In genomic region chr19:38713865-38714264, GRCh38 we compare ENCODE assay signal across 15 cellular contexts. TPM values are rescaled to one million over a fixed set of nuclear protein-coding genes. Genes with fewer than 3 reads are reported as not detected.
A peak's percentile ranks its signal among the peaks of the same experiment; 100 is the strongest.
DNase-seq lines count a peak whose midpoint lies in the region; ATAC-seq and TF ChIP-seq lines count a peak whose summit lies in the region.
"Had no signal": no experiment of that assay in that cellular context is flagged by ENCODE, and none has a peak within 500 bp of the region (broad histone marks: within the 10 kb centered on the region; RNA-seq: fewer than 3 reads in every experiment).

No MANE protein-coding gene starts in this region.

- H3K4me1 Mint-ChIP-seq in WTC11, result peaks cover 3% of the 10 kb centered on the region
- H3K4me1 Mint-ChIP-seq in effector memory CD8-positive, alpha-beta T cell (ENCODE audit: low read depth in 2 of 2), result peaks cover 0 to 7% of the 10 kb centered on the region in 2 donors
- no peaks in the 10 kb centered on the region for H3K4me1 Mint-ChIP-seq in neural progenitor cell

- CTCF ChIA-PET in WTC11 (lab: Charles Lee), result no interaction called here

- TF ChIP-seq EP300 in tibial nerve (IDR thresholded peaks at IDR 0.05), result no peak

- H2AFZ ChIP-seq in neural progenitor cell (replicated peaks), result no peak overlapping the region

- POLR2A ChIA-PET in WTC11 (lab: Charles Lee), result interaction anchor here (0.6 kb wide), 1 partner anchor 610 kb away, joined by 3 read pairs; no protein-coding TSS in a partner anchor

- no peak overlapping the region for H3K27ac ChIP-seq in neural progenitor cell
- H3K27ac ChIP-seq in tibial nerve, result peak overlapping the region; percentile 7 to 81 (median 70)

- peak overlapping the region; percentile 29 for H3K27ac Mint-ChIP-seq in WTC11
- H3K27ac Mint-ChIP-seq in effector memory CD8-positive, alpha-beta T cell, result peak overlapping the region; percentile 35 to 76
- peak overlapping the region; percentile 68 for H3K27ac Mint-ChIP-seq in neural progenitor cell
- H3K27ac Mint-ChIP-seq: CD4-positive, alpha-beta T cell had no signal

- no peaks in the 10 kb centered on the region for H3K27me3 Mint-ChIP-seq in WTC11 (ENCODE audit: low read depth)
- H3K27me3 Mint-ChIP-seq in effector memory CD8-positive, alpha-beta T cell, result no peaks in the 10 kb centered on the region
- peaks cover 3% of the 10 kb centered on the region for H3K27me3 Mint-ChIP-seq in neural progenitor cell (ENCODE audit: insufficient read depth, low read depth)
- H3K27me3 Mint-ChIP-seq: CD4-positive, alpha-beta T cell had no signal

- H3K79me2 ChIP-seq in neural progenitor cell (ENCODE audit: low read depth), result no peaks in the 10 kb centered on the region

- 84 to 85% methylated on average over 14 of the region's 14 CpGs for WGBS in tibial nerve, 2 donors

- no peaks in the 10 kb centered on the region for H3K4me1 ChIP-seq in neural progenitor cell
- peaks cover 7 to 70% (median 46%) of the 10 kb centered on the region in 4 donors for H3K4me1 ChIP-seq in tibial nerve

- H3K4me3 ChIP-seq in neural progenitor cell (no peak overlapping the region), tibial nerve (no peak overlapping the region)

- no peak overlapping the region for H3K9ac ChIP-seq in neural progenitor cell

- ATAC-seq in WTC11, result no peak
- no peak for ATAC-seq in effector memory CD8-positive, alpha-beta T cell (replicated peaks)
- no peak for ATAC-seq in HG03039 (IDR thresholded peaks at IDR 0.05; ENCODE audit: unreplicated experiment)
- ATAC-seq: activated CD4-positive, CD25-positive, alpha-beta regulatory T cell treated with anti-CD3 and anti-CD28 coated beads, Interleukin-2, amount 50 U/mL, for 24 hours had no signal

- TF ChIP-seq POLR2A in tibial nerve (IDR thresholded peaks at IDR 0.05), result no peak

- no peaks in the 10 kb centered on the region for H3K27me3 ChIP-seq in neural progenitor cell
- no peaks in the 10 kb centered on the region for H3K27me3 ChIP-seq in tibial nerve

- no peak overlapping the region for H3K4me3 Mint-ChIP-seq in WTC11
- H3K4me3 Mint-ChIP-seq in effector memory CD8-positive, alpha-beta T cell, result no peak overlapping the region
- H3K4me3 Mint-ChIP-seq in neural progenitor cell, result no peak overlapping the region
- H3K4me3 Mint-ChIP-seq: CD4-positive, alpha-beta T cell had no signal

- H3K36me3 Mint-ChIP-seq in WTC11, result peaks cover 53% of the 10 kb centered on the region
- H3K36me3 Mint-ChIP-seq in effector memory CD8-positive, alpha-beta T cell (ENCODE audit: insufficient read depth), result peaks cover 70% of the 10 kb centered on the region
- H3K36me3 Mint-ChIP-seq in neural progenitor cell, result peaks cover 7% of the 10 kb centered on the region

- peaks cover 6% of the 10 kb centered on the region for H4K20me1 ChIP-seq in neural progenitor cell (ENCODE audit: low read depth)

- H3K9me3 ChIP-seq in neural progenitor cell (ENCODE audit: low read depth) (no peaks in the 10 kb centered on the region), tibial nerve (no peaks in the 10 kb centered on the region)

- DNase-seq in WTC11 (ENCODE audit: low spot score), result no peak
- no peak for DNase-seq in effector memory CD8-positive, alpha-beta T cell
- no peak for DNase-seq in neural progenitor cell (ENCODE audit: low spot score)
- no peak for DNase-seq in tibial nerve (ENCODE audit: low spot score in 2 of 2)
- no peak for DNase-seq in NCI-H1417 treated with DMSO at 0.1 percent for 48 hours (lab: John Stamatoyannopoulos, UW)
- DNase-seq in middle frontal gyrus (ENCODE audit: extremely low spot score, low spot score), result no peak
- DNase-seq: CD4-positive, alpha-beta T cell; NCI-H1048; NCI-H2227 treated with DMSO at 0.1 percent for 48 hours; stimulated activated CD4-positive, alpha-beta T cell treated with anti-CD3 and anti-CD28 coated beads, Interleukin-4, amount 100 ng/mL, for 1 hour; stimulated activated naive CD4-positive, alpha-beta T cell; SW 1271 had no signal

- H3F3A ChIP-seq in neural progenitor cell (ENCODE audit: low read depth), result no peaks in the 10 kb centered on the region

- H3K9me3 Mint-ChIP-seq in WTC11 (no peaks in the 10 kb centered on the region), neural progenitor cell (no peaks in the 10 kb centered on the region)
- no peaks in the 10 kb centered on the region for H3K9me3 Mint-ChIP-seq in effector memory CD8-positive, alpha-beta T cell
- H3K9me3 Mint-ChIP-seq: CD4-positive, alpha-beta T cell had no signal

- TF ChIP-seq CTCF in WTC11 (IDR thresholded peaks at IDR 0.05) (no peak), neural progenitor cell (IDR thresholded peaks at IDR 0.05) (no peak), tibial nerve (IDR thresholded peaks at IDR 0.05) (no peak)

- no peaks in the 10 kb centered on the region for H3K36me3 ChIP-seq in neural progenitor cell
- peaks cover 7 to 85% (median 19%) of the 10 kb centered on the region in 3 donors for H3K36me3 ChIP-seq in tibial nerve

- H3K4me2 ChIP-seq in neural progenitor cell, result no peak overlapping the region

TF ChIP-seq in WTC11, 78 proteins besides CTCF, POLR2A, EP300 and RAD21 (continues in another document):
- TF ChIP-seq FOXJ3 (CRISPR knock-in tag; IDR thresholded peaks at IDR 0.05; ENCODE audit: borderline replicate concordance) (no peak), USF1 (CRISPR knock-in tag; IDR thresholded peaks at IDR 0.05) (no peak), ZNF232 (CRISPR knock-in tag; IDR thresholded peaks at IDR 0.05) (no peak), ARID4B (CRISPR knock-in tag; IDR thresholded peaks at IDR 0.05; ENCODE audit: borderline replicate concordance) (no peak), PRRX2 (CRISPR knock-in tag; IDR thresholded peaks at IDR 0.05) (no peak), CREM (CRISPR knock-in tag; IDR thresholded peaks at IDR 0.05) (no peak), STAT6 (CRISPR knock-in tag; conservative IDR thresholded peaks at IDR 0.05; ENCODE audit: low read depth) (no peak), ZNF423 (CRISPR knock-in tag; IDR thresholded peaks at IDR 0.05) (no peak)

RNA-seq across cellular contexts. Expression of gene CAPN12, which starts 30.4 kb away (rescaled TPM):
- total RNA-seq in WTC11 (2021) (9.6 to 9.9 TPM (median 9.8 TPM) in 3 replicates), neural progenitor cell (ENCODE audit: low replicate concordance) (1.0 and 4.9 TPM in 2 replicates), tibial nerve (1 to 10 TPM; 3.5 to 5.7 (median 4.8) TPM)

RNA-seq across cellular contexts. Expression of gene LGALS7, which starts 59.5 kb away (rescaled TPM):
- total RNA-seq in WTC11 (2021), result 2.3 TPM in 1 of 3 replicates, not detected in the others
- total RNA-seq in neural progenitor cell (ENCODE audit: low replicate concordance), result not detected in 2 replicates
- not detected for total RNA-seq in tibial nerve
- total RNA-seq: CD4-positive, alpha-beta T cell; OCI-LY7 had no signal
